Comparison of ENCODE assay signal across 1 cellular context in genomic region chr16:180921-181667, GRCh38.
TF ChIP-seq lines count a peak whose summit lies in the region.

No MANE protein-coding gene starts in this region.

TF ChIP-seq in endothelial cell of umbilical vein, 7 proteins besides CTCF, POLR2A, EP300 and RAD21 (continued from another document):
- TF ChIP-seq MAX (IDR thresholded peaks at IDR 0.05; ENCODE audit: insufficient read depth, insufficient read length) (peak; percentile 86), JUN (IDR thresholded peaks at IDR 0.05; ENCODE audit: borderline replicate concordance, insufficient read depth, insufficient read length, low read depth) (no peak)
